Comparison of ENCODE assay signal across 8 cellular contexts in genomic region chr7:157302314-157302711, GRCh38. TPM values are rescaled to one million over a fixed set of nuclear protein-coding genes. Genes with fewer than 3 reads are reported as not detected.
A peak's percentile ranks its signal among the peaks of the same experiment; 100 is the strongest.
DNase-seq lines count a peak whose midpoint lies in the region; ATAC-seq, FAIRE-seq and TF ChIP-seq lines count a peak whose summit lies in the region.

No MANE protein-coding gene starts in this region.

- ATAC-seq in GM21515 (IDR thresholded peaks at IDR 0.05; ENCODE audit: unreplicated experiment) (peak; percentile 79), IMR-90 (ENCODE audit: low read depth) (no peak), lung (ENCODE audit: insufficient read depth, low FRiP score) (peak; percentile 74)
- ATAC-seq in stimulated activated memory B cell treated with anti-CD40 and anti-IgM and Interleukin-4, amounts not matched to agents 10 μg/mL and 1 μg/mL and 100 μg/mL, for 72 hours: peak; percentile 98

- no peaks in the 10 kb centered on the region for H4K20me1 ChIP-seq in IMR-90 (ENCODE audit: insufficient read depth, low read length)

- H3K9me3 Mint-ChIP-seq in stimulated activated memory B cell treated with anti-CD40 and anti-IgM and Interleukin-4, amounts not matched to agents 10 μg/mL and 1 μg/mL and 100 μg/mL, for 72 hours: peaks cover 7% of the 10 kb centered on the region

- no peak overlapping the region for H2BK5ac ChIP-seq in IMR-90 (ENCODE audit: low read depth, low read length, poor library complexity, severe bottlenecking)

- H3K9ac ChIP-seq in IMR-90 (ENCODE audit: low read depth, low read length): no peak overlapping the region

- no peak overlapping the region; the same call in 1 of the 2 replicates for H3K14ac ChIP-seq in IMR-90 (replicated peaks; ENCODE audit: low read depth, low read length)

- CTCF ChIA-PET in IMR-90 (lab: Yijun Ruan, JAX): interaction anchor here (1.2 kb wide), 1 partner anchor 16 kb away, joined by 3 read pairs; no protein-coding TSS in a partner anchor

- 66% methylated on average over 8 of the region's 11 CpGs; no CpG with 5 or more reads in 1 of the 2 experiments for WGBS in IMR-90 (ENCODE audit: extremely low coverage in 2 of 2, insufficient read length in 1 of 2), 2 experiments
- 16 to 37% methylated on average over 11 of the region's 11 CpGs for WGBS in lung, 2 donors

- H3K4me1 Mint-ChIP-seq in stimulated activated memory B cell treated with anti-CD40 and anti-IgM and Interleukin-4, amounts not matched to agents 10 μg/mL and 1 μg/mL and 100 μg/mL, for 72 hours: peaks cover 52% of the 10 kb centered on the region

- dilution Hi-C loops in IMR-90 (cut with HindIII; ENCODE audit: low sequenced_read_pairs, unreplicated experiment): no loop called here

- no peak overlapping the region for H3K23ac ChIP-seq in IMR-90 (ENCODE audit: low read depth, low read length)

- H2AK9ac ChIP-seq in IMR-90 (replicated peaks; ENCODE audit: low read depth, low read length, poor library complexity): peak overlapping the region; percentile 23

- intact Hi-C loops in IMR-90 (cut with micrococcal nuclease): no loop called here

- no peak for TF ChIP-seq CTCF in IMR-90 (conservative IDR thresholded peaks at IDR 0.05; ENCODE audit: low read depth, low read length)
- TF ChIP-seq CTCF in lung (IDR thresholded peaks at IDR 0.05; ENCODE audit: control extremely low read depth, extremely low read depth): no peak
- TF ChIP-seq CTCF in D721Med (IDR thresholded peaks at IDR 0.05; ENCODE audit: insufficient read depth, missing control alignments): no peak

- H2AFZ ChIP-seq in IMR-90 (replicated peaks; ENCODE audit: low read length, poor library complexity): peak overlapping the region; percentile 64

- peak overlapping the region; percentile 46; the same call in 1 of the 2 replicates for H3K4ac ChIP-seq in IMR-90 (ENCODE audit: low read depth, low read length)

- H3K36me3 Mint-ChIP-seq in stimulated activated memory B cell treated with anti-CD40 and anti-IgM and Interleukin-4, amounts not matched to agents 10 μg/mL and 1 μg/mL and 100 μg/mL, for 72 hours: no peaks in the 10 kb centered on the region

- H3K27me3 Mint-ChIP-seq in stimulated activated memory B cell treated with anti-CD40 and anti-IgM and Interleukin-4, amounts not matched to agents 10 μg/mL and 1 μg/mL and 100 μg/mL, for 72 hours: peaks cover 29% of the 10 kb centered on the region

- no TSS peak for BruUV-seq in IMR-90 (replicated peaks; lab: Mats Ljungman, UMichigan)

- FAIRE-seq in D721Med (lab: Jason Lieb, UNC): no peak

- H3K4me2 ChIP-seq in IMR-90 (ENCODE audit: low read depth, low read length): no peak overlapping the region

- no peak for TF ChIP-seq POLR2A in IMR-90 (IDR thresholded peaks at IDR 0.05; ENCODE audit: low read depth, low read length)

- peak overlapping the region; percentile 88 for H3K27ac Mint-ChIP-seq in stimulated activated memory B cell treated with anti-CD40 and anti-IgM and Interleukin-4, amounts not matched to agents 10 μg/mL and 1 μg/mL and 100 μg/mL, for 72 hours

- peaks cover 19% of the 10 kb centered on the region for H3K9me1 ChIP-seq in IMR-90 (ENCODE audit: insufficient read depth, low read length)

- no peaks in the 10 kb centered on the region for H3K9me3 ChIP-seq in IMR-90 (ENCODE audit: control insufficient read depth, insufficient read depth, low read length)
- H3K9me3 ChIP-seq in lung (ENCODE audit: control insufficient read depth in 2 of 2, insufficient read depth in 1 of 2, low read length in 1 of 2): peaks cover 0 to 5% of the 10 kb centered on the region in 2 donors

- H2AK5ac ChIP-seq in IMR-90 (ENCODE audit: low read depth, low read length): peak overlapping the region; percentile 58; the same call in 1 of the 2 replicates

- H3K18ac ChIP-seq in IMR-90 (ENCODE audit: low read depth, low read length): 0 out of 2 replicates have a peak overlapping the region, but pooled peaks have one; percentile 0

- H3K4me3 ChIP-seq in IMR-90 (ENCODE audit: insufficient read depth, low read depth, low read length) (no peak overlapping the region), lung (no peak overlapping the region)

- H2BK15ac ChIP-seq in IMR-90 (ENCODE audit: low read depth, low read length): peak overlapping the region; percentile 59; the same call in 1 of the 3 replicates

- TF ChIP-seq RAD21 in IMR-90 (IDR thresholded peaks at IDR 0.05; ENCODE audit: low read length): no peak

- no peak overlapping the region for H4K5ac ChIP-seq in IMR-90 (ENCODE audit: low read depth, low read length)

- DNase-seq in Daoy (ENCODE audit: low read depth) (peak; percentile 98), IMR-90 (peak; percentile 33), T-helper 9 cell (peak; percentile 75), anterior cingulate cortex (lab: John Stamatoyannopoulos, UW) (peak in 31 of 58 donors; percentile 2 to 46 (median 23)), lung (ENCODE audit: low spot score) (peak; percentile 65), D721Med (ENCODE audit: insufficient read length, low spot score) (no peak)

- H3K79me1 ChIP-seq in IMR-90 (ENCODE audit: low read depth in 1 of 2, low read length in 2 of 2): peaks cover 0 to 9% of the 10 kb centered on the region in 2 experiments; a peak in 1 of 4 replicates

- in situ Hi-C loops in IMR-90 (cut with MboI; ENCODE audit: low sequenced_read_pairs): no loop called here

- H3K27ac ChIP-seq in IMR-90 (ENCODE audit: insufficient read depth, low read length) (no peak overlapping the region), lung (ENCODE audit: low read depth in 1 of 2, low read length in 1 of 2) (peak overlapping the region in 1 of 2 donors; percentile 76)

- H3K36me3 ChIP-seq in IMR-90 (ENCODE audit: control insufficient read depth, insufficient read depth, low read length): no peaks in the 10 kb centered on the region
- no peaks in the 10 kb centered on the region for H3K36me3 ChIP-seq in lung (ENCODE audit: control insufficient read depth in 2 of 2, insufficient read depth in 2 of 2, low read length in 2 of 2)

- peak overlapping the region; percentile 20; the same call in 1 of the 2 replicates for H2BK20ac ChIP-seq in IMR-90 (ENCODE audit: low read depth, low read length)

- H3K27me3 ChIP-seq in IMR-90 (ENCODE audit: control insufficient read depth, insufficient read depth, low read length) (no peaks in the 10 kb centered on the region), lung (ENCODE audit: control insufficient read depth, insufficient read depth) (no peaks in the 10 kb centered on the region)

- peak overlapping the region; percentile 66 for H3K4me3 Mint-ChIP-seq in stimulated activated memory B cell treated with anti-CD40 and anti-IgM and Interleukin-4, amounts not matched to agents 10 μg/mL and 1 μg/mL and 100 μg/mL, for 72 hours

- H4K8ac ChIP-seq in IMR-90 (ENCODE audit: low read depth in 2 of 2, low read length in 2 of 2): peak overlapping the region in 1 of 2 experiments; percentile 13; a peak in 2 of 4 replicates

- POLR2A ChIA-PET in IMR-90 (lab: Charles Lee; ENCODE audit: unreplicated experiment): no interaction called here

- peak overlapping the region; percentile 56; the same call in 1 of the 2 replicates for H4K91ac ChIP-seq in IMR-90 (ENCODE audit: insufficient read depth, low read depth, low read length)

- no peak overlapping the region for H3K56ac ChIP-seq in IMR-90 (ENCODE audit: extremely low read depth, insufficient read depth, low read length)

- peak overlapping the region; percentile 65; the same call in 1 of the 2 replicates for H2BK120ac ChIP-seq in IMR-90 (ENCODE audit: low read depth, low read length)

- H3K4me1 ChIP-seq in IMR-90 (ENCODE audit: control insufficient read depth, insufficient read depth, low read length) (peaks cover 2% of the 10 kb centered on the region; the same call in 1 of the 2 replicates), lung (ENCODE audit: control insufficient read depth in 2 of 2, insufficient read depth in 2 of 2, low read length in 2 of 2) (no peaks in the 10 kb centered on the region)

TF ChIP-seq in IMR-90, 13 proteins besides CTCF, POLR2A, EP300 and RAD21:
- TF ChIP-seq CHD1 (IDR thresholded peaks at IDR 0.05; ENCODE audit: low read depth, low read length): no peak
- TF ChIP-seq CEBPB (IDR thresholded peaks at IDR 0.05; ENCODE audit: low read depth, low read length): no peak
- TF ChIP-seq RCOR1 (IDR thresholded peaks at IDR 0.05; ENCODE audit: insufficient replicate concordance, low read length): no peak
- no peak for TF ChIP-seq RFX5 (IDR thresholded peaks at IDR 0.05; ENCODE audit: low read depth, low read length)
- TF ChIP-seq MXI1 (IDR thresholded peaks at IDR 0.05; ENCODE audit: borderline replicate concordance, low read depth, low read length): no peak
- no peak for TF ChIP-seq MAZ (IDR thresholded peaks at IDR 0.05; ENCODE audit: borderline replicate concordance, low read depth, low read length)
- TF ChIP-seq NFE2L2 (IDR thresholded peaks at IDR 0.05; ENCODE audit: low read depth, low read length): peak; percentile 37; the same call in 1 of the 2 replicates
- no peak for TF ChIP-seq BHLHE40 (IDR thresholded peaks at IDR 0.05; ENCODE audit: low read depth, low read length)
- no peak for TF ChIP-seq SMC3 (IDR thresholded peaks at IDR 0.05; ENCODE audit: low read depth, low read length)
- TF ChIP-seq MAFK (IDR thresholded peaks at IDR 0.05; ENCODE audit: low read depth, low read length): peak; percentile 16; the same call in 1 of the 2 replicates

RNA-seq across cellular contexts. Expression of gene DNAJB6, which starts 34.5 kb away (rescaled TPM):
- total RNA-seq in Daoy (2014; rRNA removed; shearing (Covaris generic)): 235 and 239 TPM in 2 replicates
- total RNA-seq in IMR-90 (2012; rRNA removed) (93.4 and 155 TPM in 2 replicates), lung (100 to 1,000 TPM in 1 of 2 donors, 10 to 100 TPM in 1; 74.6 to 117 TPM)
- polyA plus RNA-seq in IMR-90 (2012; rRNA removed) (127 and 165 TPM in 2 replicates), lung (10 to 100 TPM; 58.1 to 91.4 TPM)
- polyA plus RNA-seq in IMR-90 (2012; cell fraction: cytosol; rRNA removed): 56.9 and 61.4 TPM in 2 replicates
- polyA plus RNA-seq in IMR-90 (2012; cell fraction: nucleus; rRNA removed; ENCODE audit: low replicate concordance): 52.2 and 98.8 TPM in 2 replicates
